ENCODE assay signal across 2 cellular contexts in the genomic region with DNA sequence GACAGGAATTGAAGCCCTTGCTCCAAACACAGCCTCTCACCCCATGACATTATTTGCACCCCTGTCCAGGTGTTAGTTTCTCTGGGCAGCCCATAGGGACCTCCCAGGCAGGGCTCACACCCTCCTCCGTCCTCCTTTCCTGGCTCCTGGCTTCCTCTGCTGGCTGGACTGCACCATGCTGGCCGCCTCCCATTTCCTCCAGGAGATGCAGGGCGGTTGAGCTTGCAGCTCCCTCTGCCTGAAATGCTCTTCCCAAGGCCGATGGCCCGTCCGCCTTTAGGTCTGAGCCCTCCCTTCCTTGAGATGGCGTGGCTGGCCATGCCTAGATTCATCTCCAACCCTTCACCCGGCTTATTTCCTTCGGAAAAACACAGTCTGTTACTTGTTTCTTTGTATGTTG.
TF ChIP-seq lines count a peak whose summit lies in the region.

No MANE protein-coding gene starts in this region.

TF ChIP-seq in endothelial cell of umbilical vein, 7 proteins besides CTCF, POLR2A, EP300 and RAD21:
- TF ChIP-seq, protein P1, sequence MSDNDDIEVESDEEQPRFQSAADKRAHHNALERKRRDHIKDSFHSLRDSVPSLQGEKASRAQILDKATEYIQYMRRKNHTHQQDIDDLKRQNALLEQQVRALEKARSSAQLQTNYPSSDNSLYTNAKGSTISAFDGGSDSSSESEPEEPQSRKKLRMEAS (IDR thresholded peaks at IDR 0.05; ENCODE audit: insufficient read depth, insufficient read length), result no peak
- TF ChIP-seq FOS (IDR thresholded peaks at IDR 0.05; ENCODE audit: borderline replicate concordance, insufficient read depth, low read length) (no peak), MYC (IDR thresholded peaks at IDR 0.05; ENCODE audit: low read depth, low read length) (no peak), POLR2AphosphoS5 (IDR thresholded peaks at IDR 0.05; ENCODE audit: insufficient read depth, low read depth, low read length) (no peak), EZH2 (IDR thresholded peaks at IDR 0.05; ENCODE audit: borderline replicate concordance, low read depth, low read length, severe bottlenecking) (no peak), GATA2 (IDR thresholded peaks at IDR 0.05; ENCODE audit: insufficient read depth, insufficient read length, low read depth, low read length) (no peak), JUN (IDR thresholded peaks at IDR 0.05; ENCODE audit: borderline replicate concordance, insufficient read depth, insufficient read length, low read depth) (no peak)

TF ChIP-seq in HepG2, 621 proteins besides CTCF, POLR2A, EP300 and RAD21:
- TF ChIP-seq ZNF280B (CRISPR knock-in tag; IDR thresholded peaks at IDR 0.05; ENCODE audit: borderline replicate concordance) (0 out of 2 replicates have a peak, but pooled peaks have one; percentile 38), ZNF687 (CRISPR knock-in tag; IDR thresholded peaks at IDR 0.05) (peak; percentile 15; the same call in 1 of the 2 replicates), ZBTB38 (CRISPR knock-in tag; IDR thresholded peaks at IDR 0.05) (peak; percentile 53; the same call in 1 of the 2 replicates), JUN (CRISPR knock-in tag; IDR thresholded peaks at IDR 0.05) (no peak), STAG1 (CRISPR knock-in tag; IDR thresholded peaks at IDR 0.05) (peak; percentile 22; the same call in 1 of the 2 replicates), HNF1A (IDR thresholded peaks at IDR 0.05; ENCODE audit: low read depth) (no peak), HNF1A (CRISPR knock-in tag; IDR thresholded peaks at IDR 0.05; ENCODE audit: borderline replicate concordance) (no peak), E2F5 (CRISPR knock-in tag; conservative IDR thresholded peaks at IDR 0.05) (no peak)
